In genomic region chr12:68113644-68114043, GRCh38 we compare ENCODE assay signal across 1 cellular context.
TF ChIP-seq lines count a peak whose summit lies in the region.

No MANE protein-coding gene starts in this region.

TF ChIP-seq in WTC11, 78 proteins besides CTCF, POLR2A, EP300 and RAD21 (continued from another document):
- TF ChIP-seq ZNF532 (CRISPR knock-in tag; IDR thresholded peaks at IDR 0.05; ENCODE audit: borderline replicate concordance) (no peak), JUN (CRISPR knock-in tag; IDR thresholded peaks at IDR 0.05) (no peak), SOX15 (CRISPR knock-in tag; IDR thresholded peaks at IDR 0.05) (no peak), ZNF121 (CRISPR knock-in tag; IDR thresholded peaks at IDR 0.05) (no peak), FOXK1 (CRISPR knock-in tag; IDR thresholded peaks at IDR 0.05) (no peak)
